Comparison of ENCODE assay signal across 8 cellular contexts in genomic region chr14:102517412-102518062, GRCh38. TPM values are rescaled to one million over a fixed set of nuclear protein-coding genes. Genes with fewer than 3 reads are reported as not detected.
A peak's percentile ranks its signal among the peaks of the same experiment; 100 is the strongest.
DNase-seq lines count a peak whose midpoint lies in the region; ATAC-seq and TF ChIP-seq lines count a peak whose summit lies in the region.

No MANE protein-coding gene starts in this region.

- H3K27me3 Mint-ChIP-seq in neural progenitor cell (ENCODE audit: insufficient read depth, low read depth): peaks cover 9% of the 10 kb centered on the region

- H3F3A ChIP-seq in OCI-LY1 (ENCODE audit: insufficient read depth, low read length) (no peaks in the 10 kb centered on the region), neural progenitor cell (ENCODE audit: low read depth) (peaks cover 21% of the 10 kb centered on the region)

- no peaks in the 10 kb centered on the region for H3K9me3 Mint-ChIP-seq in neural progenitor cell

- no peaks in the 10 kb centered on the region for H3K36me3 Mint-ChIP-seq in neural progenitor cell

- H3K36me3 ChIP-seq in OCI-LY1 (ENCODE audit: insufficient read depth, low read length): no peaks in the 10 kb centered on the region
- no peaks in the 10 kb centered on the region for H3K36me3 ChIP-seq in neural progenitor cell

- H4K20me1 ChIP-seq in OCI-LY1 (ENCODE audit: insufficient read depth, low read length) (no peaks in the 10 kb centered on the region), neural progenitor cell (ENCODE audit: low read depth) (no peaks in the 10 kb centered on the region)

- H3K27me3 ChIP-seq in OCI-LY1 (ENCODE audit: insufficient read depth, low read length) (no peaks in the 10 kb centered on the region), neural progenitor cell (peaks cover 15% of the 10 kb centered on the region)

- H3K9me3 ChIP-seq in OCI-LY1 (ENCODE audit: low read length) (no peaks in the 10 kb centered on the region), neural progenitor cell (ENCODE audit: low read depth) (no peaks in the 10 kb centered on the region)

- ATAC-seq in GM18502 (IDR thresholded peaks at IDR 0.05; ENCODE audit: poor library complexity, unreplicated experiment): peak; percentile 33

- H3K4me1 ChIP-seq in OCI-LY1 (ENCODE audit: insufficient read depth, low read length, severe bottlenecking): peaks cover 9% of the 10 kb centered on the region
- no peaks in the 10 kb centered on the region for H3K4me1 ChIP-seq in neural progenitor cell

- H3K27ac ChIP-seq in OCI-LY1 (ENCODE audit: low read depth, low read length, poor library complexity, severe bottlenecking): no peak overlapping the region
- no peak overlapping the region for H3K27ac ChIP-seq in neural progenitor cell

- H3K9ac ChIP-seq in OCI-LY1 (ENCODE audit: low read length): peak overlapping the region; percentile 71
- H3K9ac ChIP-seq in neural progenitor cell: no peak overlapping the region

- no peak overlapping the region for H2AFZ ChIP-seq in OCI-LY1 (ENCODE audit: low read length)
- H2AFZ ChIP-seq in neural progenitor cell (replicated peaks): peak overlapping the region; percentile 95

- peak overlapping the region; percentile 83 for H3K4me3 Mint-ChIP-seq in neural progenitor cell

- H3K4me2 ChIP-seq in OCI-LY1 (ENCODE audit: low read length): peak overlapping the region; percentile 75
- H3K4me2 ChIP-seq in neural progenitor cell: peak overlapping the region; percentile 81

- peak overlapping the region; percentile 72 for H3K27ac Mint-ChIP-seq in neural progenitor cell

- DNase-seq in epithelial cell of proximal tubule (ENCODE audit: low read depth) (no peak), neural progenitor cell (ENCODE audit: low spot score) (peak; percentile 64), NCI-H526 treated with DMSO at 0.1 percent for 48 hours (lab: John Stamatoyannopoulos, UW) (no peak), LoVo (ENCODE audit: low spot score) (no peak), kidney glomerular epithelial cell (lab: John Stamatoyannopoulos, UW) (no peak)
- DNase-seq in stimulated activated CD4-positive, alpha-beta T cell treated with anti-CD3 and anti-CD28 coated beads, Interleukin-12 subunit alpha, Interleukin-12 subunit beta, amount 100 ng/mL, for 4 hours: no peak

- H3K4me3 ChIP-seq in OCI-LY1 (ENCODE audit: low read depth, low read length, poor library complexity, severe bottlenecking) (peak overlapping the region; percentile 70), epithelial cell of proximal tubule (ENCODE audit: low read depth, low read length) (peak overlapping the region; percentile 77), neural progenitor cell (peak overlapping the region; percentile 81)

- no peaks in the 10 kb centered on the region for H3K9me2 ChIP-seq in OCI-LY1 (ENCODE audit: low read depth, low read length)

- H3K79me2 ChIP-seq in OCI-LY1 (ENCODE audit: insufficient read depth, low read length): no peaks in the 10 kb centered on the region
- H3K79me2 ChIP-seq in neural progenitor cell (ENCODE audit: low read depth): no peaks in the 10 kb centered on the region

- peaks cover 4% of the 10 kb centered on the region for H3K4me1 Mint-ChIP-seq in neural progenitor cell

- TF ChIP-seq CTCF in OCI-LY1 (IDR thresholded peaks at IDR 0.05; ENCODE audit: low read length) (no peak), epithelial cell of proximal tubule (conservative IDR thresholded peaks at IDR 0.05; ENCODE audit: low read depth, low read length) (no peak), neural progenitor cell (IDR thresholded peaks at IDR 0.05) (no peak)

RNA-seq across cellular contexts. Expression of gene ANKRD9, which starts 8.0 kb away (rescaled TPM):
- total RNA-seq in epithelial cell of proximal tubule (49.6 and 137 TPM in 2 replicates), neural progenitor cell (ENCODE audit: low replicate concordance) (10.8 and 47.4 TPM in 2 replicates)
